29 cellular contexts compared by ENCODE assay signal in genomic region chr12:54581412-54581811, GRCh38. TPM values are rescaled to one million over a fixed set of nuclear protein-coding genes. Genes with fewer than 3 reads are reported as not detected.
A peak's percentile ranks its signal among the peaks of the same experiment; 100 is the strongest.
DNase-seq lines count a peak whose midpoint lies in the region; ATAC-seq, FAIRE-seq and TF ChIP-seq lines count a peak whose summit lies in the region.
"Had no signal": no experiment of that assay in that cellular context is flagged by ENCODE, and none has a peak within 500 bp of the region (broad histone marks: within the 10 kb centered on the region; RNA-seq: fewer than 3 reads in every experiment).

No MANE protein-coding gene starts in this region.

- POLR2A ChIA-PET in HEK293 (lab: Yijun Ruan, JAX) = no interaction called here

- no peak for TF ChIP-seq CTCF in HEK293 (tag by site-specific recombination; IDR thresholded peaks at IDR 0.05)

- no peaks in the 10 kb centered on the region; the same call in 1 of the 2 replicates for H3K4me1 ChIP-seq in HEK293 (ENCODE audit: control insufficient read depth, insufficient read depth, low read length)
- H3K4me1 ChIP-seq: BE2C had no signal

- ATAC-seq in HG03025 (IDR thresholded peaks at IDR 0.05; ENCODE audit: low FRiP score, unreplicated experiment) = no peak
- ATAC-seq: GM12878 had no signal

- H3K36me3 ChIP-seq in HEK293 (ENCODE audit: control insufficient read depth in 2 of 2, insufficient read depth in 1 of 2, low read length in 2 of 2) (no peaks in the 10 kb centered on the region), SK-N-MC (ENCODE audit: insufficient read depth, low read length) (peaks cover 92% of the 10 kb centered on the region)
- H3K36me3 ChIP-seq: BE2C had no signal

- H3K27ac ChIP-seq in HEK293 (ENCODE audit: extremely low read depth, low read depth, low read length) (no peak overlapping the region), SK-N-MC (peak overlapping the region; percentile 94)
- H3K27ac ChIP-seq: BLaER1 had no signal

- no peak overlapping the region for H3K4me3 ChIP-seq in HEK293 (ENCODE audit: low read depth, low read length)
- H3K4me3 ChIP-seq in SK-N-MC = peak overlapping the region; percentile 60
- H3K4me3 ChIP-seq: BLaER1, GM12878 had no signal

- H3K9me3 ChIP-seq in HEK293 (ENCODE audit: control insufficient read depth, insufficient read depth, low read depth, low read length) (no peaks in the 10 kb centered on the region), SK-N-MC (ENCODE audit: low read depth, low read length) (no peaks in the 10 kb centered on the region)
- H3K9me3 ChIP-seq: BE2C, BLaER1 had no signal

- H3K9ac ChIP-seq in SK-N-MC (ENCODE audit: insufficient read length) = peak overlapping the region; percentile 46
- H3K9ac ChIP-seq: BLaER1 had no signal

- DNase-seq in SK-N-MC (ENCODE audit: low read depth, low spot score) (no peak), renal cortical epithelial cell (ENCODE audit: low read depth) (peak; percentile 28), frontal cortex (ENCODE audit: low spot score in 2 of 2) (no peak)
- DNase-seq in NK-92 treated with Interleukin-12 subunit alpha and Interleukin-12 subunit beta, amount 100 ng/mL, for 24 hours (lab: John Stamatoyannopoulos, UW) = no peak
- DNase-seq: 8988T; ACHN; BE2C; C1 segment of cervical spinal cord; CD4-positive, alpha-beta memory T cell; CD4-positive, CD25-positive, alpha-beta regulatory T cell; CD8-positive, alpha-beta memory T cell; COR-L47; DMS 273 treated with DMSO at 0.1 percent for 48 hours; DMS153; DMS53; DMS79; DND-41; EL; GDM1 had no signal

- FAIRE-seq in frontal cortex (lab: Jason Lieb, UNC) = no peak
- FAIRE-seq: A204.1, GM12878, GM12892, GM18507 had no signal

- CTCF ChIA-PET in HEK293 (lab: Yijun Ruan, JAX) = interaction anchor here (1.1 to 7.5 kb wide), 5 partner anchors 11 to 54 kb away, joined by 3 to 73 read pairs (median 6); no protein-coding TSS in a partner anchor

TF ChIP-seq in HEK293, 187 proteins besides CTCF, POLR2A, EP300 and RAD21:
- TF ChIP-seq, protein P1, sequence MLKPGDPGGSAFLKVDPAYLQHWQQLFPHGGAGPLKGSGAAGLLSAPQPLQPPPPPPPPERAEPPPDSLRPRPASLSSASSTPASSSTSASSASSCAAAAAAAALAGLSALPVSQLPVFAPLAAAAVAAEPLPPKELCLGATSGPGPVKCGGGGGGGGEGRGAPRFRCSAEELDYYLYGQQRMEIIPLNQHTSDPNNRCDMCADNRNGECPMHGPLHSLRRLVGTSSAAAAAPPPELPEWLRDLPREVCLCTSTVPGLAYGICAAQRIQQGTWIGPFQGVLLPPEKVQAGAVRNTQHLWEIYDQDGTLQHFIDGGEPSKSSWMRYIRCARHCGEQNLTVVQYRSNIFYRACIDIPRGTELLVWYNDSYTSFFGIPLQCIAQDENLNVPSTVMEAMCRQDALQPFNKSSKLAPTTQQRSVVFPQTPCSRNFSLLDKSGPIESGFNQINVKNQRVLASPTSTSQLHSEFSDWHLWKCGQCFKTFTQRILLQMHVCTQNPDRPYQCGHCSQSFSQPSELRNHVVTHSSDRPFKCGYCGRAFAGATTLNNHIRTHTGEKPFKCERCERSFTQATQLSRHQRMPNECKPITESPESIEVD (tag by site-specific recombination; IDR thresholded peaks at IDR 0.05) = no peak
- no peak for TF ChIP-seq ZNF121 (tag by site-specific recombination; IDR thresholded peaks at IDR 0.05)
- no peak for TF ChIP-seq ZNF510 (tag by site-specific recombination; IDR thresholded peaks at IDR 0.05; ENCODE audit: insufficient replicate concordance)
- TF ChIP-seq, protein P2, sequence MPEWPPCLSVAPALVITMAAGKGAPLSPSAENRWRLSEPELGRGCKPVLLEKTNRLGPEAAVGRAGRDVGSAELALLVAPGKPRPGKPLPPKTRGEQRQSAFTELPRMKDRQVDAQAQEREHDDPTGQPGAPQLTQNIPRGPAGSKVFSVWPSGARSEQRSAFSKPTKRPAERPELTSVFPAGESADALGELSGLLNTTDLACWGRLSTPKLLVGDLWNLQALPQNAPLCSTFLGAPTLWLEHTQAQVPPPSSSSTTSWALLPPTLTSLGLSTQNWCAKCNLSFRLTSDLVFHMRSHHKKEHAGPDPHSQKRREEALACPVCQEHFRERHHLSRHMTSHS (tag by site-specific recombination; IDR thresholded peaks at IDR 0.05) = no peak
- TF ChIP-seq SCRT2 (tag by site-specific recombination; IDR thresholded peaks at IDR 0.05) = peak; percentile 77
- TF ChIP-seq ZBTB11 (tag by site-specific recombination; conservative IDR thresholded peaks at IDR 0.05; ENCODE audit: low read depth) = no peak
- no peak for TF ChIP-seq OVOL3 (tag by site-specific recombination; IDR thresholded peaks at IDR 0.05)
- TF ChIP-seq SCRT1 (tag by site-specific recombination; IDR thresholded peaks at IDR 0.05; ENCODE audit: borderline replicate concordance) = peak; percentile 55; the same call in 1 of the 2 replicates
- no peak for TF ChIP-seq ZNF501 (tag by site-specific recombination; IDR thresholded peaks at IDR 0.05)
- TF ChIP-seq ZNF169 (tag by site-specific recombination; IDR thresholded peaks at IDR 0.05) = no peak
- TF ChIP-seq ZNF132 (tag by site-specific recombination; IDR thresholded peaks at IDR 0.05; ENCODE audit: borderline replicate concordance) = no peak
- TF ChIP-seq ZNF138 (tag by site-specific recombination; IDR thresholded peaks at IDR 0.05; ENCODE audit: borderline replicate concordance) = no peak

RNA-seq across cellular contexts. Expression of gene PPP1R1A, which starts 7.0 kb away (rescaled TPM):
- 4.0 and 28.2 TPM in 2 replicates for total RNA-seq in renal cortical epithelial cell
- 10.6 TPM for total RNA-seq in frontal cortex
- total RNA-seq: CD4-positive, alpha-beta memory T cell; CD4-positive, CD25-positive, alpha-beta regulatory T cell; CD8-positive, alpha-beta memory T cell; Daoy; G401; GM12878 had no signal

RNA-seq across cellular contexts. Expression of gene PDE1B, which starts 32.0 kb away (rescaled TPM):
- total RNA-seq in renal cortical epithelial cell (0.20 TPM in 1 of 2 replicates, not detected in the other), frontal cortex (7.3 TPM)
- total RNA-seq: G401 had no signal

RNA-seq across cellular contexts. Expression of gene LACRT, which starts 53.3 kb away (rescaled TPM):
- total RNA-seq in renal cortical epithelial cell = not detected in 2 replicates
- not detected for total RNA-seq in frontal cortex
- total RNA-seq: A673; CD4-positive, alpha-beta memory T cell; CD4-positive, CD25-positive, alpha-beta regulatory T cell; CD8-positive, alpha-beta memory T cell; Daoy; G401; GM12878 had no signal
